In the genomic region with DNA sequence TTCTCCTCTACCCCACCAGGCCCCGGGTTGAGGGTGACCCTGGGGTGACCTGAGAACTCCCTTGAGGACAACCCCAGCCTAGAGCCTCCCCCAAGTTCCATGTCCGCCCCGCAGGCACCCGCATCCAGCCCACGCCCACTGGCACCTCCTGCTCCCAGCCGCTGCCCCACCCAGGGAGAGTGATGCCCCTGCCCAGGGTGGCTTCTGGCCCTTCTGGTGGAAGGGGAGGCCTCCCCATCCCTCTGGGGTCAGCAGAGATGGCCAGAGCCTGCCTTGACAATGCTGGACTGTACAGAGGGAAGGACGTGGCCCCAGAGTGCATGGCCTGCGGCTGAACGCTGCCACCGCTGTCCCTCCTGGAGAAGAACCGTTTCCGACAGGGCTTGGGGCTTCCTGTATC, we compare ENCODE assay signal across 7 cellular contexts. TPM values are rescaled to one million over a fixed set of nuclear protein-coding genes. Genes with fewer than 3 reads are reported as not detected.
"Had no signal": no experiment of that assay in that cellular context is flagged by ENCODE, and none has a peak within 500 bp of the region (broad histone marks: within the 10 kb centered on the region; RNA-seq: fewer than 3 reads in every experiment).

No MANE protein-coding gene starts in this region.

- H3K4me1 Mint-ChIP-seq: IgD-negative memory B cell had no signal

- H3K4me3 Mint-ChIP-seq: IgD-negative memory B cell had no signal

- DNase-seq: IMR-90 had no signal

- H3K27ac Mint-ChIP-seq: IgD-negative memory B cell had no signal

- H3K36me3 Mint-ChIP-seq: IgD-negative memory B cell had no signal

- H3K9me3 Mint-ChIP-seq: IgD-negative memory B cell had no signal

- H3K27ac ChIP-seq: HL-60 had no signal

- H3K4me3 ChIP-seq: K562 had no signal

RNA-seq across cellular contexts. Expression of a gene that starts 1.1 kb away (rescaled TPM):
- total RNA-seq: HepG2, HT1080, IMR-90, K562 had no signal
- polyA plus RNA-seq: IgD-negative memory B cell, K562 had no signal

RNA-seq across cellular contexts. Expression of a gene that starts 11.7 kb away (rescaled TPM):
- total RNA-seq: HepG2, HT-29, HT1080, IMR-90, K562 had no signal
- polyA plus RNA-seq: HepG2, IgD-negative memory B cell, IMR-90, K562 had no signal

RNA-seq across cellular contexts. Expression of a gene that starts 33.5 kb away (rescaled TPM):
- polyA plus RNA-seq: IgD-negative memory B cell, K562 had no signal
